In genomic region chr18:60347526-60348045, GRCh38 we compare ENCODE assay signal across 25 cellular contexts. TPM values are rescaled to one million over a fixed set of nuclear protein-coding genes. Genes with fewer than 3 reads are reported as not detected.
"Had no signal": no experiment of that assay in that cellular context is flagged by ENCODE, and none has a peak within 500 bp of the region (broad histone marks: within the 10 kb centered on the region; RNA-seq: fewer than 3 reads in every experiment).

No MANE protein-coding gene starts in this region.

- ATAC-seq: activated T-helper 17 cell treated with anti-CD3 and anti-CD28 coated beads, Interleukin-2, amount 50 U/mL, for 72 hours had no signal

- H3K36me3 ChIP-seq: breast epithelium had no signal

- H3K27ac ChIP-seq: breast epithelium, VCaP had no signal

- H3K9me3 ChIP-seq: breast epithelium had no signal

- H3K4me1 ChIP-seq: breast epithelium had no signal

- H3K27me3 ChIP-seq: breast epithelium had no signal

- H3K4me3 ChIP-seq: breast epithelium had no signal

- DNase-seq: activated CD4-positive, alpha-beta memory T cell treated with anti-CD3 and anti-CD28 coated beads for 36 hours; activated CD4-positive, alpha-beta T cell treated with anti-CD3 and anti-CD28 coated beads, Interleukin-2, amount 10 ng/mL, durations not matched to agents 7 days and 5 days; activated CD4-positive, CD25-positive, alpha-beta regulatory T cell; activated gamma-delta T cell; activated naive CD4-positive, alpha-beta T cell treated with anti-CD3 and anti-CD28 coated beads for 36 hours; activated T-cell treated with anti-CD3 and anti-CD28 coated beads for 4 hours; activated T-cell treated with anti-CD3 and anti-CD28 coated beads, Interleukin-2, amount 50 U/mL, for 48 hours; amygdala; central memory CD4-positive, alpha-beta T cell; Kasumi-1; KBM-7; NCI-H1048; NCI-H1417 treated with DMSO at 0.1 percent for 48 hours; NCI-H1694; NCI-H2029 treated with DMSO at 0.1 percent for 48 hours; NCI-H510A treated with DMSO at 0.1 percent for 48 hours; NCI-H69; SHP77 treated with DMSO at 0.1 percent for 48 hours; T-helper 2 cell; T1000 had no signal

RNA-seq across cellular contexts. Expression of gene MC4R, which starts 25.0 kb away (rescaled TPM):
- total RNA-seq: activated CD4-positive, alpha-beta memory T cell treated with anti-CD3 and anti-CD28 coated beads for 36 hours; activated CD4-positive, alpha-beta T cell treated with anti-CD3 and anti-CD28 coated beads, Interleukin-2, amount 10 ng/mL, durations not matched to agents 7 days and 5 days; activated CD8-positive, alpha-beta memory T cell treated with anti-CD3 and anti-CD28 coated beads for 36 hours; activated naive CD4-positive, alpha-beta T cell treated with anti-CD3 and anti-CD28 coated beads for 36 hours; activated T-helper 17 cell treated with anti-CD3 and anti-CD28 coated beads, Interleukin-2, amount 50 U/mL, for 72 hours; breast epithelium; SK-MEL-5 had no signal
